ENCODE assay signal across 8 cellular contexts in the genomic region with DNA sequence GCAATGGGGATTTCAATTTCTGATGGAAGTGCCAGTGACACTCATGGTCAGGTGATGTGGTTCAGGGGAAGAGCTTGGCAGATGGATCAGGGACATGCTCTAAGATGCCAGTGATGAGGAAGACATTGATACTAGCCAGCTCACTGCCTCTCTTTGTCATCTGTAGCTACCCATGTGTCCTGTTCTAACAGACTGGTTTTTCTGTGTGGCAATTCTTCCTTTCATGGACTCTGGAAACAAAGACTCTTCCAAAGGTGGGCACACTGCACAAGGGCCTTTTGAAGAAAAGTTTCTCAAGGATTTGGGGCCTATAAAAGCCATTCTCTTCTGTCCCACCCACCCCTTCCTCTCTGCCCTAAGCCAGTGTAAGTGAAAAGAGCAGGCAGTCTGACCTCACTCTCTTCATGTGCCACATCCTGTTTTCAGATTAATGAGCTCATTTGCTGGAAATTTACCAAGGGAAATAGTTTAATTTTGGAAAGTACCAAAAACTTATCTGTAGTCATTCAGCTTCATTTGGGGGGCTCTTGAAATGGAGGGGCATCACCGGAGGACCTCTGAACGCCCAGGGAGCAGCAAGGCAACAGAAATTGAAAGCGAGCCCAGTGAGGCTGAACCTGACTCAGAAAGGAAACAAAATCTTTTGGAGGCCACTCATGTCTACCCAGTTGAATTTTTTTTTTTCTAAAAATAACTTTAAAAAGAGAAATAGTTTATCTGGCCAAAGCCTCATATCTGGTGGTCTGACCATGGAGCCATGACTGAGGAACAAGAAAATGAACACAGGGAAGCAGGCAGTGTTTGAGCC. TPM values are rescaled to one million over a fixed set of nuclear protein-coding genes. Genes with fewer than 3 reads are reported as not detected.
A peak's percentile ranks its signal among the peaks of the same experiment; 100 is the strongest.
DNase-seq lines count a peak whose midpoint lies in the region; ATAC-seq and TF ChIP-seq lines count a peak whose summit lies in the region.

No MANE protein-coding gene starts in this region.

- peak; percentile 43 for ATAC-seq in GM21367 (IDR thresholded peaks at IDR 0.05; ENCODE audit: unreplicated experiment)
- peak; percentile 57 for ATAC-seq in effector memory CD8-positive, alpha-beta T cell (replicated peaks)

- H3K9me3 ChIP-seq in H9 (ENCODE audit: control insufficient read depth, low read depth, low read length): no peaks in the 10 kb centered on the region

- no peaks in the 10 kb centered on the region for H3K79me2 ChIP-seq in H9 (ENCODE audit: insufficient read depth, low read length)

- CTCF ChIA-PET in GM10248 (lab: Yijun Ruan, JAX): interaction anchor here (0.7 to 2.2 kb wide), 3 partner anchors 10 to 388 kb away, joined by 3 to 8 read pairs (median 4); no protein-coding TSS in a partner anchor

- no peak overlapping the region for H3K18ac ChIP-seq in H9 (ENCODE audit: insufficient read length, low read depth, low read length)

- TF ChIP-seq CTCF in GM10248 (IDR thresholded peaks at IDR 0.05; ENCODE audit: control extremely low read depth, extremely low read depth, low read depth, missing control alignments): no peak
- no peak for TF ChIP-seq CTCF in VCaP (conservative IDR thresholded peaks at IDR 0.05)
- TF ChIP-seq CTCF in H9 (conservative IDR thresholded peaks at IDR 0.05): no peak

- H3K4me1 Mint-ChIP-seq in effector memory CD8-positive, alpha-beta T cell (ENCODE audit: low read depth in 2 of 2): peaks cover 65 to 78% of the 10 kb centered on the region in 2 donors
- peaks cover 9 to 18% of the 10 kb centered on the region in 2 experiments for H3K4me1 Mint-ChIP-seq in H9

- peaks cover 35% of the 10 kb centered on the region for H3K36me3 Mint-ChIP-seq in effector memory CD8-positive, alpha-beta T cell (ENCODE audit: insufficient read depth)
- H3K36me3 Mint-ChIP-seq in H9 (ENCODE audit: insufficient read depth in 1 of 3, low read depth in 3 of 3): no peaks in the 10 kb centered on the region

- H2BK120ac ChIP-seq in H9 (ENCODE audit: low read depth, low read length, poor library complexity, severe bottlenecking): no peak overlapping the region

- H3K9ac ChIP-seq in H9 (ENCODE audit: extremely low read depth, insufficient read length, low read length): no peak overlapping the region

- H2BK5ac ChIP-seq in H9 (ENCODE audit: insufficient read length, low read length): no peak overlapping the region

- no peaks in the 10 kb centered on the region for H3K79me1 ChIP-seq in H9 (ENCODE audit: insufficient read depth, low read depth, low read length, poor library complexity, severe bottlenecking)

- no peak overlapping the region for H3K4ac ChIP-seq in H9 (ENCODE audit: low read depth, low read length)

- H4K91ac ChIP-seq in H9 (ENCODE audit: insufficient read length, low read depth, low read length): no peak overlapping the region

- no peak overlapping the region for H2BK12ac ChIP-seq in H9 (ENCODE audit: insufficient read length, low read depth, low read length)

- H3K27ac ChIP-seq in VCaP: peak overlapping the region; percentile 71
- H3K27ac ChIP-seq in H9 (ENCODE audit: insufficient read length, low read depth, low read length): no peak overlapping the region

- no peak overlapping the region for H3T11ph ChIP-seq in H9 (ENCODE audit: low read length)

- H2AFZ ChIP-seq in H9 (ENCODE audit: low read length): no peak overlapping the region

- H3K4me2 ChIP-seq in H9 (ENCODE audit: insufficient read depth, insufficient read length, low read length): no peak overlapping the region

- H3K23me2 ChIP-seq in H9 (ENCODE audit: insufficient read length, low read depth, low read length, poor library complexity, severe bottlenecking): peaks cover 10% of the 10 kb centered on the region

- H2BK20ac ChIP-seq in H9 (ENCODE audit: low read depth, low read length, poor library complexity, severe bottlenecking): no peak overlapping the region

- no peaks in the 10 kb centered on the region for H4K20me1 ChIP-seq in H9 (ENCODE audit: control insufficient read depth, insufficient read depth, insufficient read length)

- POLR2A ChIA-PET in GM10248 (lab: Yijun Ruan, JAX): interaction anchor here (0.6 to 0.9 kb wide), 4 partner anchors 18 to 309 kb away, joined by 3 to 4 read pairs (median 3); no protein-coding TSS in a partner anchor

- H3K56ac ChIP-seq in H9 (ENCODE audit: insufficient read length, low read depth, low read length): no peak overlapping the region

- no peak overlapping the region for H2BK15ac ChIP-seq in H9 (ENCODE audit: low read depth, low read length)

- H3K27me3 ChIP-seq in H9 (ENCODE audit: insufficient read depth, low read length): no peaks in the 10 kb centered on the region

- H3K14ac ChIP-seq in H9 (ENCODE audit: insufficient read depth, low read length): no peak overlapping the region

- H3K4me1 ChIP-seq in H9 (ENCODE audit: insufficient read depth, low read length): peaks cover 2% of the 10 kb centered on the region; the same call in 1 of the 2 replicates

- DNase-seq in GM10248 (ENCODE audit: extremely low spot score) (peak; percentile 78), HT1080 (ENCODE audit: low read depth) (peak; percentile 76), renal cortical epithelial cell (ENCODE audit: low read depth) (peak; percentile 36), H9 (no peak), NCI-H1105 (lab: John Stamatoyannopoulos, UW) (no peak)
- DNase-seq in effector memory CD8-positive, alpha-beta T cell: peak in 1 of 3 experiments; percentile 50

- H3K27me3 Mint-ChIP-seq in effector memory CD8-positive, alpha-beta T cell: no peaks in the 10 kb centered on the region
- H3K27me3 Mint-ChIP-seq in H9 (ENCODE audit: low read depth): peaks cover 16% of the 10 kb centered on the region

- H3K23ac ChIP-seq in H9 (ENCODE audit: insufficient read length, low read depth, low read length): no peak overlapping the region

- no peak overlapping the region for H4K5ac ChIP-seq in H9 (ENCODE audit: insufficient read length, low read depth, low read length)

- WGBS in H9 (ENCODE audit: extremely low coverage, insufficient read length, low lambda C conversion rate): no CpG with 5 or more reads among the region's 3 CpGs

- H3K4me3 Mint-ChIP-seq in effector memory CD8-positive, alpha-beta T cell: peak overlapping the region; percentile 66 to 71
- H3K4me3 Mint-ChIP-seq in H9: no peak overlapping the region

- no peaks in the 10 kb centered on the region for H3K9me3 Mint-ChIP-seq in effector memory CD8-positive, alpha-beta T cell
- no peaks in the 10 kb centered on the region for H3K9me3 Mint-ChIP-seq in H9

- H2AK5ac ChIP-seq in H9 (ENCODE audit: insufficient read length, low read length): no peak overlapping the region

- no peak overlapping the region for H4K8ac ChIP-seq in H9 (replicated peaks; ENCODE audit: insufficient read length, low read depth, low read length)

- peak overlapping the region; percentile 93 to 95 for H3K27ac Mint-ChIP-seq in effector memory CD8-positive, alpha-beta T cell
- no peak overlapping the region for H3K27ac Mint-ChIP-seq in H9

RNA-seq across cellular contexts. Expression of a gene that starts 4.9 kb away (rescaled TPM):
- 0.43 and 0.70 TPM in 2 replicates for total RNA-seq in HT1080 (2014; rRNA removed; shearing (Covaris generic))
- 1.4 and 1.5 TPM in 2 replicates for polyA plus RNA-seq in HT1080 (2015; cell fraction: cytosol; rRNA removed)
- polyA plus RNA-seq in HT1080 (2015; cell fraction: nucleus; rRNA removed): 0.85 and 1.4 TPM in 2 replicates
- 3.4 and 16.0 TPM in 2 replicates for total RNA-seq in renal cortical epithelial cell
- total RNA-seq in H9 (2021): 1.4 and 1.5 TPM in 2 replicates

RNA-seq across cellular contexts. Expression of a gene that starts 54.5 kb away (rescaled TPM):
- total RNA-seq in HT1080 (2014; rRNA removed; shearing (Covaris generic)): 87.7 and 97.9 TPM in 2 replicates
- 38.7 and 40.6 TPM in 2 replicates for polyA plus RNA-seq in HT1080 (2015; cell fraction: cytosol; rRNA removed)
- 59.3 and 68.3 TPM in 2 replicates for polyA plus RNA-seq in HT1080 (2015; cell fraction: nucleus; rRNA removed)
- total RNA-seq in renal cortical epithelial cell (8.0 and 21.4 TPM in 2 replicates), H9 (2021) (66.7 and 66.8 TPM in 2 replicates)

Comparison
In these comparisons a context has a peak if more than half of its experiments do, and no peak if none do; other contexts are left out.
1. DNase-seq: peak in GM10248 (single experiment), HT1080 (single experiment) and renal cortical epithelial cell (single experiment); none in H9 (single experiment) and NCI-H1105 (single experiment).
2. H3K27ac Mint-ChIP-seq: peak in effector memory CD8-positive, alpha-beta T cell (2 of 2); none in H9 (0 of 3).
3. H3K4me3 Mint-ChIP-seq: peak in effector memory CD8-positive, alpha-beta T cell (2 of 2); none in H9 (0 of 2).